Comparison of ENCODE assay signal across 19 cellular contexts in genomic region chr14:101200008-101200649, GRCh38.
"Had no signal": no experiment of that assay in that cellular context is flagged by ENCODE, and none has a peak within 500 bp of the region (broad histone marks: within the 10 kb centered on the region; RNA-seq: fewer than 3 reads in every experiment).

No MANE protein-coding gene starts in this region.

- H3K4me1 ChIP-seq: transverse colon had no signal

- H3K9me3 Mint-ChIP-seq: activated T-helper 17 cell treated with anti-CD3 and anti-CD28 coated beads, Interleukin-2, amount 50 U/mL, for 72 hours; dendritic cell treated with granulocyte-macrophage colony-stimulating factor and Interleukin-4, amounts not matched to agents 40 ng/mL and 50 ng/mL, for 4 days had no signal

- H3K36me3 Mint-ChIP-seq: activated naive CD4-positive, alpha-beta T cell treated with anti-CD3 and anti-CD28 coated beads, Interleukin-2, amount 50 U/mL, for 24 hours; T-cell had no signal

- H3K4me3 ChIP-seq: smooth muscle cell, transverse colon had no signal

- H3K27me3 ChIP-seq: transverse colon had no signal

- H3K27ac ChIP-seq: transverse colon, VCaP had no signal

- ATAC-seq: activated CD8-positive, alpha-beta T cell treated with anti-CD3 and anti-CD28 coated beads for 36 hours; activated T-helper 17 cell treated with anti-CD3 and anti-CD28 coated beads, Interleukin-2, amount 50 U/mL, for 72 hours; esophagus mucosa; T-cell had no signal

- DNase-seq: activated CD4-positive, alpha-beta T cell treated with anti-CD3 and anti-CD28 coated beads for 4 hours; activated CD8-positive, alpha-beta T cell treated with anti-CD3 and anti-CD28 coated beads for 36 hours; activated T-cell treated with anti-CD3 and anti-CD28 coated beads for 4 hours; amniotic stem cell; glutamatergic neuron; mesenchymal stem cell; stimulated activated naive CD4-positive, alpha-beta T cell; substantia nigra; transverse colon had no signal

- H3K4me1 Mint-ChIP-seq: activated naive CD4-positive, alpha-beta T cell treated with anti-CD3 and anti-CD28 coated beads, Interleukin-2, amount 50 U/mL, for 24 hours; activated T-helper 17 cell treated with anti-CD3 and anti-CD28 coated beads, Interleukin-2, amount 50 U/mL, for 72 hours; T-cell had no signal

- FAIRE-seq: endometrium had no signal

- H3K4me3 Mint-ChIP-seq: activated CD8-positive, alpha-beta T cell treated with anti-CD3 and anti-CD28 coated beads for 36 hours; activated naive CD4-positive, alpha-beta T cell treated with anti-CD3 and anti-CD28 coated beads, Interleukin-2, amount 50 U/mL, for 24 hours; activated T-helper 17 cell treated with anti-CD3 and anti-CD28 coated beads, Interleukin-2, amount 50 U/mL, for 72 hours; brain; dendritic cell treated with granulocyte-macrophage colony-stimulating factor and Interleukin-4, amounts not matched to agents 40 ng/mL and 50 ng/mL, for 4 days; neural crest cell; T-cell had no signal

- H3K27ac Mint-ChIP-seq: activated CD8-positive, alpha-beta T cell treated with anti-CD3 and anti-CD28 coated beads for 36 hours; activated naive CD4-positive, alpha-beta T cell treated with anti-CD3 and anti-CD28 coated beads, Interleukin-2, amount 50 U/mL, for 24 hours; activated T-helper 17 cell treated with anti-CD3 and anti-CD28 coated beads, Interleukin-2, amount 50 U/mL, for 72 hours; dendritic cell treated with granulocyte-macrophage colony-stimulating factor and Interleukin-4, amounts not matched to agents 40 ng/mL and 50 ng/mL, for 4 days; T-cell had no signal

- H3K36me3 ChIP-seq: transverse colon had no signal

- H3K27me3 Mint-ChIP-seq: activated CD8-positive, alpha-beta T cell treated with anti-CD3 and anti-CD28 coated beads for 36 hours; activated naive CD4-positive, alpha-beta T cell treated with anti-CD3 and anti-CD28 coated beads, Interleukin-2, amount 50 U/mL, for 24 hours; activated T-helper 17 cell treated with anti-CD3 and anti-CD28 coated beads, Interleukin-2, amount 50 U/mL, for 72 hours; dendritic cell treated with granulocyte-macrophage colony-stimulating factor and Interleukin-4, amounts not matched to agents 40 ng/mL and 50 ng/mL, for 4 days; T-cell had no signal
